Comparison of ENCODE assay signal across 15 cellular contexts in the genomic region with DNA sequence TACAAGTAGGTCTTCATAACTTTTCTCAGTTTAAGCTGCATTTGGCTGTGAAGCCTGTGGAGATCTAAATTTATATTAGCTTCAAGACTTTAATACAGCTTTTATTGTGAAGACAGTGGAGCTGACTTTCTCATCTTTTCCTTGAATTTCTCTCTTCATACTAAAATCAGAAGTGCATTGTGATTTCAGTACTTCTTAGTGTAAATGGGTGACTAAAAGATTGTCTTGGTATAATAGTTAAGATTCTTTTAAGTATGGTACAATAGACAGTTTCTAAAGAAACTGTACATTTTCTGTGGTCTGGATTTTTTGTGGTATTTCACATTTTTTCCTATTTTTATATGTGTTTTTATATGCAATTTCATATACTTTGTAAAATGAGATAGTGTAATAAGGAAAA. TPM values are rescaled to one million over a fixed set of nuclear protein-coding genes. Genes with fewer than 3 reads are reported as not detected.
DNase-seq lines count a peak whose midpoint lies in the region; ATAC-seq, FAIRE-seq and TF ChIP-seq lines count a peak whose summit lies in the region.
"Had no signal": no experiment of that assay in that cellular context is flagged by ENCODE, and none has a peak within 500 bp of the region (broad histone marks: within the 10 kb centered on the region; RNA-seq: fewer than 3 reads in every experiment).

No MANE protein-coding gene starts in this region.

- no peak overlapping the region for H2AK5ac ChIP-seq in H9 (ENCODE audit: insufficient read length, low read length)

- DNase-seq in activated T-cell treated with anti-CD3 and anti-CD28 coated beads, Interleukin-2, amount 50 U/mL, for 72 hours = no peak
- no peak for DNase-seq in activated T-cell treated with anti-CD3 and anti-CD28 coated beads, Interleukin-2, amount 50 U/mL, for 48 hours
- no peak for DNase-seq in activated T-helper 1 cell treated with anti-CD3 and anti-CD28 coated beads, Interleukin-12 subunit alpha, Interleukin-12 subunit beta, Interleukin-2, Interleukin-4 antibody, amounts not matched to agents 30 ng/mL and 10 ng/mL and 1 ng/mL, durations not matched to agents 14 hours and 24 hours and 36 hours (ENCODE audit: low spot score)
- DNase-seq in stimulated activated effector memory CD8-positive, alpha-beta T cell treated with anti-CD3 and anti-CD28 coated beads, Interleukin-12 subunit alpha, Interleukin-12 subunit beta, amount 100 ng/mL, for 72 hours (ENCODE audit: low spot score in 2 of 2) = no peak
- DNase-seq in retina (no peak), H9 (no peak)
- DNase-seq: BE2C; CD4-positive, alpha-beta memory T cell; DMS79; H7 had no signal

- H2BK120ac ChIP-seq in H9 (ENCODE audit: low read depth, low read length, poor library complexity, severe bottlenecking) = no peak overlapping the region

- no peak overlapping the region for H4K8ac ChIP-seq in H9 (replicated peaks; ENCODE audit: insufficient read length, low read depth, low read length)

- no peak overlapping the region for H3K23ac ChIP-seq in H9 (ENCODE audit: insufficient read length, low read depth, low read length)

- H3K4me3 Mint-ChIP-seq in activated T-cell treated with anti-CD3 and anti-CD28 coated beads, Interleukin-2, amount 50 U/mL, for 72 hours = no peak overlapping the region
- no peak overlapping the region for H3K4me3 Mint-ChIP-seq in activated T-helper 1 cell treated with anti-CD3 and anti-CD28 coated beads, Interleukin-12 subunit alpha, Interleukin-12 subunit beta, Interleukin-2, Interleukin-4 antibody, amounts not matched to agents 30 ng/mL and 10 ng/mL and 1 ng/mL, durations not matched to agents 14 hours and 24 hours and 36 hours
- H3K4me3 Mint-ChIP-seq in stimulated activated effector memory CD8-positive, alpha-beta T cell treated with anti-CD3 and anti-CD28 coated beads, Interleukin-12 subunit alpha, Interleukin-12 subunit beta, amount 100 ng/mL, for 72 hours = no peak overlapping the region
- no peak overlapping the region for H3K4me3 Mint-ChIP-seq in H9
- H3K4me3 Mint-ChIP-seq: CD4-positive, alpha-beta memory T cell; GM23338 had no signal

- no peak overlapping the region for H2BK15ac ChIP-seq in H9 (ENCODE audit: low read depth, low read length)

- H3K56ac ChIP-seq in H9 (ENCODE audit: insufficient read length, low read depth, low read length) = no peak overlapping the region

- no peak overlapping the region for H3K9ac ChIP-seq in H9 (ENCODE audit: extremely low read depth, insufficient read length, low read length)

- no peaks in the 10 kb centered on the region for H3K23me2 ChIP-seq in H9 (ENCODE audit: insufficient read length, low read depth, low read length, poor library complexity, severe bottlenecking)

- ATAC-seq in activated T-cell treated with anti-CD3 and anti-CD28 coated beads, Interleukin-2, amount 50 U/mL, for 72 hours (replicated peaks in 1 of 2) = peak; percentile 44 to 48
- ATAC-seq in stimulated activated effector memory CD8-positive, alpha-beta T cell treated with anti-CD3 and anti-CD28 coated beads, Interleukin-12 subunit alpha, Interleukin-12 subunit beta, amount 100 ng/mL, for 72 hours = peak; percentile 72
- ATAC-seq: A549, GM23338 had no signal

- H3K14ac ChIP-seq in H9 (ENCODE audit: insufficient read depth, low read length) = no peak overlapping the region

- no peak overlapping the region for H2BK5ac ChIP-seq in H9 (ENCODE audit: insufficient read length, low read length)

- H4K20me1 ChIP-seq in H9 (ENCODE audit: control insufficient read depth, insufficient read depth, insufficient read length) = no peaks in the 10 kb centered on the region

- H2BK12ac ChIP-seq in H9 (ENCODE audit: insufficient read length, low read depth, low read length) = no peak overlapping the region

- no peak overlapping the region for H3T11ph ChIP-seq in H9 (ENCODE audit: low read length)

- H3K4me2 ChIP-seq in H9 (ENCODE audit: insufficient read depth, insufficient read length, low read length) = no peak overlapping the region
- H3K4me2 ChIP-seq: A549, GM23338 had no signal

- H3K27me3 ChIP-seq in H9 (ENCODE audit: insufficient read depth, low read length) = no peaks in the 10 kb centered on the region
- H3K27me3 ChIP-seq: BE2C had no signal

- H3K27me3 Mint-ChIP-seq in activated T-cell treated with anti-CD3 and anti-CD28 coated beads, Interleukin-2, amount 50 U/mL, for 72 hours (ENCODE audit: low read depth) = no peaks in the 10 kb centered on the region
- no peaks in the 10 kb centered on the region for H3K27me3 Mint-ChIP-seq in activated T-helper 1 cell treated with anti-CD3 and anti-CD28 coated beads, Interleukin-12 subunit alpha, Interleukin-12 subunit beta, Interleukin-2, Interleukin-4 antibody, amounts not matched to agents 30 ng/mL and 10 ng/mL and 1 ng/mL, durations not matched to agents 14 hours and 24 hours and 36 hours (ENCODE audit: insufficient read depth)
- no peaks in the 10 kb centered on the region for H3K27me3 Mint-ChIP-seq in H9 (ENCODE audit: low read depth)
- H3K27me3 Mint-ChIP-seq: CD4-positive, alpha-beta memory T cell had no signal

- no peak overlapping the region for H4K5ac ChIP-seq in H9 (ENCODE audit: insufficient read length, low read depth, low read length)

- no peak overlapping the region for H2BK20ac ChIP-seq in H9 (ENCODE audit: low read depth, low read length, poor library complexity, severe bottlenecking)

- H3K4ac ChIP-seq in H9 (ENCODE audit: low read depth, low read length) = no peak overlapping the region

- intact Hi-C loops in activated T-helper 1 cell treated with anti-CD3 and anti-CD28 coated beads, Interleukin-12 subunit alpha, Interleukin-12 subunit beta, Interleukin-2, Interleukin-4 antibody, amounts not matched to agents 30 ng/mL and 10 ng/mL and 1 ng/mL, durations not matched to agents 14 hours and 24 hours and 36 hours (cut with micrococcal nuclease) = no loop called here

- peaks cover 15% of the 10 kb centered on the region for H3K4me1 Mint-ChIP-seq in activated T-cell treated with anti-CD3 and anti-CD28 coated beads, Interleukin-2, amount 50 U/mL, for 72 hours (ENCODE audit: low read depth)
- H3K4me1 Mint-ChIP-seq in activated T-helper 1 cell treated with anti-CD3 and anti-CD28 coated beads, Interleukin-12 subunit alpha, Interleukin-12 subunit beta, Interleukin-2, Interleukin-4 antibody, amounts not matched to agents 30 ng/mL and 10 ng/mL and 1 ng/mL, durations not matched to agents 14 hours and 24 hours and 36 hours (ENCODE audit: low read depth) = peaks cover 18% of the 10 kb centered on the region
- peaks cover 8% of the 10 kb centered on the region for H3K4me1 Mint-ChIP-seq in stimulated activated effector memory CD8-positive, alpha-beta T cell treated with anti-CD3 and anti-CD28 coated beads, Interleukin-12 subunit alpha, Interleukin-12 subunit beta, amount 100 ng/mL, for 72 hours
- H3K4me1 Mint-ChIP-seq in H9 = no peaks in the 10 kb centered on the region
- H3K4me1 Mint-ChIP-seq: GM23338 had no signal

- H3K79me2 ChIP-seq in H9 (ENCODE audit: insufficient read depth, low read length) = no peaks in the 10 kb centered on the region

- peaks cover 6 to 31% of the 10 kb centered on the region in 2 donors for H3K36me3 Mint-ChIP-seq in activated T-cell treated with anti-CD3 and anti-CD28 coated beads, Interleukin-2, amount 50 U/mL, for 72 hours (ENCODE audit: insufficient read depth in 2 of 2)
- H3K36me3 Mint-ChIP-seq in activated T-helper 1 cell treated with anti-CD3 and anti-CD28 coated beads, Interleukin-12 subunit alpha, Interleukin-12 subunit beta, Interleukin-2, Interleukin-4 antibody, amounts not matched to agents 30 ng/mL and 10 ng/mL and 1 ng/mL, durations not matched to agents 14 hours and 24 hours and 36 hours (ENCODE audit: low read depth) = peaks cover 47% of the 10 kb centered on the region
- peaks cover 100% of the 10 kb centered on the region for H3K36me3 Mint-ChIP-seq in stimulated activated effector memory CD8-positive, alpha-beta T cell treated with anti-CD3 and anti-CD28 coated beads, Interleukin-12 subunit alpha, Interleukin-12 subunit beta, amount 100 ng/mL, for 72 hours
- peaks cover 20 to 61% (median 49%) of the 10 kb centered on the region in 3 experiments; a peak in 6 of 7 replicates for H3K36me3 Mint-ChIP-seq in H9 (ENCODE audit: insufficient read depth in 1 of 3, low read depth in 3 of 3)

- peak overlapping the region; percentile 60 for H3K27ac Mint-ChIP-seq in activated T-cell treated with anti-CD3 and anti-CD28 coated beads, Interleukin-2, amount 50 U/mL, for 72 hours
- H3K27ac Mint-ChIP-seq in activated T-helper 1 cell treated with anti-CD3 and anti-CD28 coated beads, Interleukin-12 subunit alpha, Interleukin-12 subunit beta, Interleukin-2, Interleukin-4 antibody, amounts not matched to agents 30 ng/mL and 10 ng/mL and 1 ng/mL, durations not matched to agents 14 hours and 24 hours and 36 hours = peak overlapping the region; percentile 75
- H3K27ac Mint-ChIP-seq in stimulated activated effector memory CD8-positive, alpha-beta T cell treated with anti-CD3 and anti-CD28 coated beads, Interleukin-12 subunit alpha, Interleukin-12 subunit beta, amount 100 ng/mL, for 72 hours = peak overlapping the region; percentile 67
- no peak overlapping the region for H3K27ac Mint-ChIP-seq in H9
- H3K27ac Mint-ChIP-seq: CD4-positive, alpha-beta memory T cell; GM23338 had no signal

- no peaks in the 10 kb centered on the region for H3K9me3 ChIP-seq in H9 (ENCODE audit: control insufficient read depth, low read depth, low read length)
- H3K9me3 ChIP-seq: A549, BE2C had no signal

- TF ChIP-seq CTCF in H9 (conservative IDR thresholded peaks at IDR 0.05) = no peak

- H2AFZ ChIP-seq in H9 (ENCODE audit: low read length) = no peak overlapping the region
- H2AFZ ChIP-seq: GM23338 had no signal

- no peak overlapping the region for H4K91ac ChIP-seq in H9 (ENCODE audit: insufficient read length, low read depth, low read length)

- H3K18ac ChIP-seq in H9 (ENCODE audit: insufficient read length, low read depth, low read length) = no peak overlapping the region

- no peaks in the 10 kb centered on the region for H3K9me3 Mint-ChIP-seq in activated T-cell treated with anti-CD3 and anti-CD28 coated beads, Interleukin-2, amount 50 U/mL, for 72 hours
- no peaks in the 10 kb centered on the region for H3K9me3 Mint-ChIP-seq in activated T-helper 1 cell treated with anti-CD3 and anti-CD28 coated beads, Interleukin-12 subunit alpha, Interleukin-12 subunit beta, Interleukin-2, Interleukin-4 antibody, amounts not matched to agents 30 ng/mL and 10 ng/mL and 1 ng/mL, durations not matched to agents 14 hours and 24 hours and 36 hours
- H3K9me3 Mint-ChIP-seq in stimulated activated effector memory CD8-positive, alpha-beta T cell treated with anti-CD3 and anti-CD28 coated beads, Interleukin-12 subunit alpha, Interleukin-12 subunit beta, amount 100 ng/mL, for 72 hours = no peaks in the 10 kb centered on the region
- H3K9me3 Mint-ChIP-seq in H9 = no peaks in the 10 kb centered on the region
- H3K9me3 Mint-ChIP-seq: CD4-positive, alpha-beta memory T cell; GM23338 had no signal

- FAIRE-seq in G401.6 (lab: Jason Lieb, UNC) = peak; percentile 67
- FAIRE-seq: GM12891 had no signal

- H3K79me1 ChIP-seq in H9 (ENCODE audit: insufficient read depth, low read depth, low read length, poor library complexity, severe bottlenecking) = no peaks in the 10 kb centered on the region

- H3K27ac ChIP-seq in H9 (ENCODE audit: insufficient read length, low read depth, low read length) = no peak overlapping the region
- H3K27ac ChIP-seq: A549, C4-2B had no signal

- no peaks in the 10 kb centered on the region for H3K4me1 ChIP-seq in H9 (ENCODE audit: insufficient read depth, low read length)
- H3K4me1 ChIP-seq: BE2C had no signal

RNA-seq across cellular contexts. Expression of a gene that starts 21.0 kb away (rescaled TPM):
- total RNA-seq in activated T-cell treated with anti-CD3 and anti-CD28 coated beads, Interleukin-2, amount 50 U/mL, for 72 hours = 100 to 1,000 TPM; 138 to 148 TPM
- total RNA-seq in activated T-helper 1 cell treated with anti-CD3 and anti-CD28 coated beads, Interleukin-12 subunit alpha, Interleukin-12 subunit beta, Interleukin-2, Interleukin-4 antibody, amounts not matched to agents 30 ng/mL and 10 ng/mL and 1 ng/mL, durations not matched to agents 14 hours and 24 hours and 36 hours = 267 and 278 TPM in 2 replicates
- 180 TPM in 2 replicates for total RNA-seq in H9 (2021)

RNA-seq across cellular contexts. Expression of a gene that starts 33.9 kb away (rescaled TPM):
- 10 to 100 TPM; 61.8 to 62.8 TPM for total RNA-seq in activated T-cell treated with anti-CD3 and anti-CD28 coated beads, Interleukin-2, amount 50 U/mL, for 72 hours
- 53.0 and 55.0 TPM in 2 replicates for total RNA-seq in activated T-helper 1 cell treated with anti-CD3 and anti-CD28 coated beads, Interleukin-12 subunit alpha, Interleukin-12 subunit beta, Interleukin-2, Interleukin-4 antibody, amounts not matched to agents 30 ng/mL and 10 ng/mL and 1 ng/mL, durations not matched to agents 14 hours and 24 hours and 36 hours
- total RNA-seq in H9 (2021) = 50.2 and 50.7 TPM in 2 replicates

RNA-seq across cellular contexts. Expression of a gene that starts 53.6 kb away (rescaled TPM):
- total RNA-seq in activated T-cell treated with anti-CD3 and anti-CD28 coated beads, Interleukin-2, amount 50 U/mL, for 72 hours = 10 to 100 TPM; 16.3 to 17.5 TPM
- 16.4 and 16.9 TPM in 2 replicates for total RNA-seq in activated T-helper 1 cell treated with anti-CD3 and anti-CD28 coated beads, Interleukin-12 subunit alpha, Interleukin-12 subunit beta, Interleukin-2, Interleukin-4 antibody, amounts not matched to agents 30 ng/mL and 10 ng/mL and 1 ng/mL, durations not matched to agents 14 hours and 24 hours and 36 hours
- 44.7 and 45.5 TPM in 2 replicates for total RNA-seq in H9 (2021)

Comparison
In these comparisons a context has a peak if more than half of its experiments do, and no peak if none do; other contexts are left out.
1. H3K27ac Mint-ChIP-seq: peak in activated T-cell treated with anti-CD3 and anti-CD28 coated beads, Interleukin-2, amount 50 U/mL, for 72 hours (single experiment), activated T-helper 1 cell treated with anti-CD3 and anti-CD28 coated beads, Interleukin-12 subunit alpha, Interleukin-12 subunit beta, Interleukin-2, Interleukin-4 antibody, amounts not matched to agents 30 ng/mL and 10 ng/mL and 1 ng/mL, durations not matched to agents 14 hours and 24 hours and 36 hours (single experiment) and stimulated activated effector memory CD8-positive, alpha-beta T cell treated with anti-CD3 and anti-CD28 coated beads, Interleukin-12 subunit alpha, Interleukin-12 subunit beta, amount 100 ng/mL, for 72 hours (single experiment); none in H9 (0 of 3).